ENCODE assay signal across 21 cellular contexts in genomic region chr1:31004231-31004621, GRCh38.
DNase-seq lines count a peak whose midpoint lies in the region; ATAC-seq, FAIRE-seq and TF ChIP-seq lines count a peak whose summit lies in the region.
"Had no signal": no experiment of that assay in that cellular context is flagged by ENCODE, and none has a peak within 500 bp of the region (broad histone marks: within the 10 kb centered on the region; RNA-seq: fewer than 3 reads in every experiment).

No MANE protein-coding gene starts in this region.

- H3K27me3 ChIP-seq in CD4-positive, CD25-positive, alpha-beta regulatory T cell (ENCODE audit: control insufficient read depth, insufficient read depth, low read length), result no peaks in the 10 kb centered on the region
- H3K27me3 ChIP-seq in upper lobe of left lung, result no peaks in the 10 kb centered on the region
- H3K27me3 ChIP-seq: foreskin keratinocyte, MG63, SJSA1, tibial nerve had no signal

- H3K36me3 Mint-ChIP-seq in CD4-positive, CD25-positive, alpha-beta regulatory T cell, result peaks cover 67% of the 10 kb centered on the region
- H3K36me3 Mint-ChIP-seq in activated naive CD8-positive, alpha-beta T cell treated with anti-CD3 and anti-CD28 coated beads, Interleukin-2, amount 50 U/mL, for 24 hours (ENCODE audit: low read depth), result peaks cover 65% of the 10 kb centered on the region
- peaks cover 0 to 6% of the 10 kb centered on the region in 2 donors for H3K36me3 Mint-ChIP-seq in naive B cell

- ATAC-seq in CD4-positive, CD25-positive, alpha-beta regulatory T cell (ENCODE audit: low read depth in 2 of 2), result no peak
- ATAC-seq in activated naive CD8-positive, alpha-beta T cell treated with anti-CD3 and anti-CD28 coated beads, Interleukin-2, amount 50 U/mL, for 24 hours, result no peak
- no peak for ATAC-seq in naive B cell (ENCODE audit: low read depth in 2 of 2)
- ATAC-seq in HG03457 (IDR thresholded peaks at IDR 0.05; ENCODE audit: unreplicated experiment), result no peak
- ATAC-seq in upper lobe of left lung (ENCODE audit: low FRiP score in 2 of 2), result no peak
- ATAC-seq: foreskin keratinocyte; HCT116; left lobe of liver; sciatic nerve; stimulated activated naive CD8-positive, alpha-beta T cell treated with anti-CD3 and anti-CD28 coated beads, Interleukin-15, Interleukin-2, amounts not matched to agents 100 U/mL and 50 U/mL, for 24 hours had no signal

- no peak for DNase-seq in CD4-positive, CD25-positive, alpha-beta regulatory T cell
- DNase-seq in GM18507 (ENCODE audit: extremely low spot score, insufficient read length, low read depth) (no peak), naive B cell (no peak), KG1 (lab: John Stamatoyannopoulos, UW) (no peak), upper lobe of left lung (no peak), hypothalamus (lab: John Stamatoyannopoulos, UW) (no peak)
- no peak for DNase-seq in activated naive CD8-positive, alpha-beta T cell treated with anti-CD3 and anti-CD28 coated beads, Interleukin-2, amount 50 U/mL, for 24 hours
- DNase-seq: activated CD4-positive, alpha-beta memory T cell treated with anti-CD3 and anti-CD28 coated beads, Interleukin-2, amount 10 ng/mL, durations not matched to agents 7 days and 5 days; dermis blood vessel endothelial cell; foreskin keratinocyte; MG63; NCI-H82; occipital lobe; OCI-M1; stimulated activated naive CD8-positive, alpha-beta T cell treated with anti-CD3 and anti-CD28 coated beads, Interleukin-15, Interleukin-2, amounts not matched to agents 100 U/mL and 50 U/mL, for 24 hours had no signal

- H3K4me1 Mint-ChIP-seq in CD4-positive, CD25-positive, alpha-beta regulatory T cell, result peaks cover 39 to 80% (median 72%) of the 10 kb centered on the region in 4 donors
- peaks cover 34% of the 10 kb centered on the region for H3K4me1 Mint-ChIP-seq in activated naive CD8-positive, alpha-beta T cell treated with anti-CD3 and anti-CD28 coated beads, Interleukin-2, amount 50 U/mL, for 24 hours
- peaks cover 19 to 41% (median 30%) of the 10 kb centered on the region in 3 donors for H3K4me1 Mint-ChIP-seq in naive B cell

- no peak overlapping the region for H3K27ac ChIP-seq in CD4-positive, CD25-positive, alpha-beta regulatory T cell (ENCODE audit: insufficient read depth, low read length, poor library complexity, severe bottlenecking)
- no peak overlapping the region for H3K27ac ChIP-seq in upper lobe of left lung
- H3K27ac ChIP-seq: foreskin keratinocyte, SJSA1, tibial nerve had no signal

- H3K36me3 ChIP-seq in CD4-positive, CD25-positive, alpha-beta regulatory T cell (ENCODE audit: control insufficient read depth, insufficient read depth, low read length), result peaks cover 64% of the 10 kb centered on the region
- peaks cover 2 to 48% (median 13%) of the 10 kb centered on the region in 4 donors for H3K36me3 ChIP-seq in upper lobe of left lung

- no peak for TF ChIP-seq EP300 in upper lobe of left lung (IDR thresholded peaks at IDR 0.05)

- no peak overlapping the region for H3K4me3 ChIP-seq in CD4-positive, CD25-positive, alpha-beta regulatory T cell (ENCODE audit: low read depth, low read length)
- H3K4me3 ChIP-seq in upper lobe of left lung, result no peak overlapping the region
- H3K4me3 ChIP-seq: MG63, SJSA1, tibial nerve had no signal

- no peak for TF ChIP-seq POLR2A in upper lobe of left lung (IDR thresholded peaks at IDR 0.05)

- no peak for TF ChIP-seq CTCF in upper lobe of left lung (IDR thresholded peaks at IDR 0.05)

- H3K4me1 ChIP-seq in CD4-positive, CD25-positive, alpha-beta regulatory T cell (ENCODE audit: control insufficient read depth, insufficient read depth, low read length, poor library complexity, severe bottlenecking), result peaks cover 18% of the 10 kb centered on the region
- H3K4me1 ChIP-seq in upper lobe of left lung, result peaks cover 7 to 20% (median 13%) of the 10 kb centered on the region in 4 donors

- peak overlapping the region in 2 of 3 donors; percentile 32 to 80 for H3K27ac Mint-ChIP-seq in CD4-positive, CD25-positive, alpha-beta regulatory T cell
- H3K27ac Mint-ChIP-seq in activated naive CD8-positive, alpha-beta T cell treated with anti-CD3 and anti-CD28 coated beads, Interleukin-2, amount 50 U/mL, for 24 hours, result peak overlapping the region; percentile 25
- H3K27ac Mint-ChIP-seq in naive B cell, result peak overlapping the region in 4 of 6 donors; percentile 25 to 78 (median 42)
- H3K27ac Mint-ChIP-seq: activated CD4-positive, alpha-beta memory T cell treated with anti-CD3 and anti-CD28 coated beads, Interleukin-2, amount 10 ng/mL, durations not matched to agents 7 days and 5 days had no signal

- FAIRE-seq in GM18507 (lab: Jason Lieb, UNC), result peak; percentile 60

- H3K9me3 Mint-ChIP-seq in CD4-positive, CD25-positive, alpha-beta regulatory T cell, result peaks cover 0 to 1% (median 0%) of the 10 kb centered on the region in 7 donors
- H3K9me3 Mint-ChIP-seq in activated naive CD8-positive, alpha-beta T cell treated with anti-CD3 and anti-CD28 coated beads, Interleukin-2, amount 50 U/mL, for 24 hours, result no peaks in the 10 kb centered on the region
- no peaks in the 10 kb centered on the region for H3K9me3 Mint-ChIP-seq in naive B cell
- H3K9me3 Mint-ChIP-seq: activated CD4-positive, alpha-beta memory T cell treated with anti-CD3 and anti-CD28 coated beads, Interleukin-2, amount 10 ng/mL, durations not matched to agents 7 days and 5 days had no signal

- H3K27me3 Mint-ChIP-seq in CD4-positive, CD25-positive, alpha-beta regulatory T cell, result no peaks in the 10 kb centered on the region
- no peaks in the 10 kb centered on the region for H3K27me3 Mint-ChIP-seq in activated naive CD8-positive, alpha-beta T cell treated with anti-CD3 and anti-CD28 coated beads, Interleukin-2, amount 50 U/mL, for 24 hours
- no peaks in the 10 kb centered on the region for H3K27me3 Mint-ChIP-seq in naive B cell
- H3K27me3 Mint-ChIP-seq: activated CD4-positive, alpha-beta memory T cell treated with anti-CD3 and anti-CD28 coated beads, Interleukin-2, amount 10 ng/mL, durations not matched to agents 7 days and 5 days had no signal

- no peaks in the 10 kb centered on the region for H3K9me3 ChIP-seq in CD4-positive, CD25-positive, alpha-beta regulatory T cell (ENCODE audit: control insufficient read depth in 2 of 2, low read length in 2 of 2)
- no peaks in the 10 kb centered on the region for H3K9me3 ChIP-seq in upper lobe of left lung
- H3K9me3 ChIP-seq: MG63, SJSA1, tibial nerve had no signal

- no peak overlapping the region for H3K4me3 Mint-ChIP-seq in CD4-positive, CD25-positive, alpha-beta regulatory T cell
- no peak overlapping the region for H3K4me3 Mint-ChIP-seq in activated naive CD8-positive, alpha-beta T cell treated with anti-CD3 and anti-CD28 coated beads, Interleukin-2, amount 50 U/mL, for 24 hours
- no peak overlapping the region for H3K4me3 Mint-ChIP-seq in naive B cell
- H3K4me3 Mint-ChIP-seq: activated CD4-positive, alpha-beta memory T cell treated with anti-CD3 and anti-CD28 coated beads, Interleukin-2, amount 10 ng/mL, durations not matched to agents 7 days and 5 days had no signal
